ENCODE assay signal across 14 cellular contexts in genomic region chr5:66170196-66170919, GRCh38. TPM values are rescaled to one million over a fixed set of nuclear protein-coding genes. Genes with fewer than 3 reads are reported as not detected.
DNase-seq lines count a peak whose midpoint lies in the region; ATAC-seq and TF ChIP-seq lines count a peak whose summit lies in the region.
"Had no signal": no experiment of that assay in that cellular context is flagged by ENCODE, and none has a peak within 500 bp of the region (broad histone marks: within the 10 kb centered on the region; RNA-seq: fewer than 3 reads in every experiment).

No MANE protein-coding gene starts in this region.

- no peaks in the 10 kb centered on the region for H3K27me3 ChIP-seq in A673 (replicated peaks; ENCODE audit: insufficient read depth, low read depth, low read length, poor library complexity)
- no peaks in the 10 kb centered on the region for H3K27me3 ChIP-seq in CD4-positive, alpha-beta memory T cell (ENCODE audit: insufficient read depth, low read length)
- H3K27me3 ChIP-seq in brain microvascular endothelial cell (replicated peaks) = no peaks in the 10 kb centered on the region
- H3K27me3 ChIP-seq: right atrium auricular region had no signal

- no peaks in the 10 kb centered on the region for H3K4me1 ChIP-seq in A673 (ENCODE audit: insufficient read depth, low read length, poor library complexity, severe bottlenecking)
- peaks cover 20% of the 10 kb centered on the region for H3K4me1 ChIP-seq in CD4-positive, alpha-beta memory T cell (ENCODE audit: insufficient read depth, low read length)

- TSS peak; percentile 48 for BruUV-seq in A673 (replicated peaks; lab: Mats Ljungman, UMichigan)

- intact Hi-C loops in A673 (cut with micrococcal nuclease; ENCODE audit: unreplicated experiment) = loop anchor here (5.0 kb wide), 1 partner anchor 428 kb away; no protein-coding TSS in a partner anchor
- intact Hi-C loops in CD4-positive, alpha-beta memory T cell (cut with micrococcal nuclease) = loop anchor here (2.0 kb wide), 3 partner anchors 136 to 1036 kb away; partner anchors contain the start of gene ERBIN
- intact Hi-C loops in Right ventricle myocardium superior (cut with DNase I) = no loop called here

- H3K36me3 Mint-ChIP-seq in CD4-positive, alpha-beta memory T cell = peaks cover 45 to 52% of the 10 kb centered on the region in 2 donors
- H3K36me3 Mint-ChIP-seq in T-cell = peaks cover 39% of the 10 kb centered on the region
- peaks cover 54% of the 10 kb centered on the region for H3K36me3 Mint-ChIP-seq in effector memory CD8-positive, alpha-beta T cell (ENCODE audit: insufficient read depth)

- no peaks in the 10 kb centered on the region for H3K9me3 ChIP-seq in A673 (ENCODE audit: low read depth, low read length, poor library complexity, severe bottlenecking)
- no peaks in the 10 kb centered on the region for H3K9me3 ChIP-seq in CD4-positive, alpha-beta memory T cell (ENCODE audit: control insufficient read depth in 1 of 2, low read length in 2 of 2)
- H3K9me3 ChIP-seq: right atrium auricular region had no signal

- CTCF ChIA-PET in A673 (lab: Charles Lee) (no interaction called here), T-cell (lab: Charles Lee) (interaction anchor here (0.6 to 2.5 kb wide), 4 partner anchors 16 to 410 kb away, joined by 3 to 10 read pairs (median 4); no protein-coding TSS in a partner anchor)
- CTCF ChIA-PET in CD4-positive, alpha-beta memory T cell (lab: Charles Lee; ENCODE audit: partially characterized antibody) = interaction anchor here (1.3 kb wide), 1 partner anchor 409 kb away, joined by 5 read pairs; no protein-coding TSS in a partner anchor

- no peak for TF ChIP-seq CTCF in A673 (conservative IDR thresholded peaks at IDR 0.05; ENCODE audit: low read depth, low read length)
- no peak for TF ChIP-seq CTCF in brain microvascular endothelial cell (IDR thresholded peaks at IDR 0.05; ENCODE audit: low read depth, low read length, missing control alignments)

- no peaks in the 10 kb centered on the region for H3K27me3 Mint-ChIP-seq in CD4-positive, alpha-beta memory T cell
- H3K27me3 Mint-ChIP-seq in T-cell = no peaks in the 10 kb centered on the region
- H3K27me3 Mint-ChIP-seq in effector memory CD8-positive, alpha-beta T cell = no peaks in the 10 kb centered on the region

- H3K27ac Mint-ChIP-seq in CD4-positive, alpha-beta memory T cell = peak overlapping the region; percentile 87 to 94 (median 91)
- H3K27ac Mint-ChIP-seq in T-cell = peak overlapping the region; percentile 72 to 79
- H3K27ac Mint-ChIP-seq in effector memory CD8-positive, alpha-beta T cell = peak overlapping the region; percentile 6 to 88

- peak overlapping the region in 1 of 8 donors; percentile 38 for H3K4me3 Mint-ChIP-seq in CD4-positive, alpha-beta memory T cell
- no peak overlapping the region for H3K4me3 Mint-ChIP-seq in T-cell
- H3K4me3 Mint-ChIP-seq in effector memory CD8-positive, alpha-beta T cell = no peak overlapping the region

- ATAC-seq in T-cell (replicated peaks in 1 of 4) (no peak), Right ventricle myocardium superior (ENCODE audit: poor library complexity) (no peak)
- no peak for ATAC-seq in effector memory CD8-positive, alpha-beta T cell (replicated peaks)

- H3K9me3 Mint-ChIP-seq in CD4-positive, alpha-beta memory T cell = no peaks in the 10 kb centered on the region
- no peaks in the 10 kb centered on the region for H3K9me3 Mint-ChIP-seq in T-cell
- H3K9me3 Mint-ChIP-seq in effector memory CD8-positive, alpha-beta T cell = no peaks in the 10 kb centered on the region

- H3K4me3 ChIP-seq in A673 (ENCODE audit: low read depth, low read length, poor library complexity, severe bottlenecking) = no peak overlapping the region
- H3K4me3 ChIP-seq in CD4-positive, alpha-beta memory T cell (ENCODE audit: low read length in 2 of 2) = no peak overlapping the region
- no peak overlapping the region for H3K4me3 ChIP-seq in brain microvascular endothelial cell (ENCODE audit: low read depth, low read length)
- H3K4me3 ChIP-seq: GM23248, right atrium auricular region had no signal

- no peak for DNase-seq in A673 (ENCODE audit: low spot score)
- no peak for DNase-seq in CD4-positive, alpha-beta memory T cell
- DNase-seq in T-cell = no peak
- DNase-seq in effector memory CD8-positive, alpha-beta T cell = no peak
- DNase-seq in Right ventricle myocardium superior = no peak
- no peak for DNase-seq in brain microvascular endothelial cell
- no peak for DNase-seq in foreskin melanocyte
- DNase-seq in NCI-H187 treated with DMSO at 0.1 percent for 48 hours (lab: John Stamatoyannopoulos, UW) = no peak
- DNase-seq: C1 segment of cervical spinal cord; GM23248; NCI-H2081 treated with DMSO at 0.1 percent for 48 hours; stimulated activated CD4-positive, alpha-beta T cell treated with anti-CD3 and anti-CD28 coated beads, Interleukin-2, amount 100 ng/mL, for 48 hours had no signal

- peaks cover 21 to 41% (median 24%) of the 10 kb centered on the region in 4 donors for H3K4me1 Mint-ChIP-seq in CD4-positive, alpha-beta memory T cell
- peaks cover 31 to 43% (median 34%) of the 10 kb centered on the region in 3 donors for H3K4me1 Mint-ChIP-seq in T-cell
- peaks cover 5 to 18% of the 10 kb centered on the region in 2 donors for H3K4me1 Mint-ChIP-seq in effector memory CD8-positive, alpha-beta T cell (ENCODE audit: low read depth in 2 of 2)

- POLR2A ChIA-PET in A673 (lab: Charles Lee; ENCODE audit: low non-redundant PET) = no interaction called here
- POLR2A ChIA-PET in CD4-positive, alpha-beta memory T cell (lab: Charles Lee; ENCODE audit: partially characterized antibody) = interaction anchor here (0.5 to 1.6 kb wide), 2 partner anchors 381 to 409 kb away, joined by 3 to 6 read pairs; no protein-coding TSS in a partner anchor
- POLR2A ChIA-PET in T-cell (lab: Charles Lee) = interaction anchor here (0.6 to 1.3 kb wide), 3 partner anchors 409 to 608 kb away, joined by 3 to 5 read pairs (median 5); no protein-coding TSS in a partner anchor

- H3K27ac ChIP-seq in A673 (ENCODE audit: low read depth, low read length, poor library complexity, severe bottlenecking) (no peak overlapping the region), brain microvascular endothelial cell (no peak overlapping the region)
- H3K27ac ChIP-seq in CD4-positive, alpha-beta memory T cell (ENCODE audit: low read depth, low read length) = peak overlapping the region; percentile 15
- H3K27ac ChIP-seq: GM23248, HL-60, right atrium auricular region had no signal

- H3K36me3 ChIP-seq in A673 (ENCODE audit: insufficient read depth, low read length, poor library complexity, severe bottlenecking) (peaks cover 58% of the 10 kb centered on the region), brain microvascular endothelial cell (replicated peaks) (peaks cover 36% of the 10 kb centered on the region)
- H3K36me3 ChIP-seq in CD4-positive, alpha-beta memory T cell (ENCODE audit: insufficient read depth, low read length) = peaks cover 3% of the 10 kb centered on the region

- in situ Hi-C loops in brain microvascular endothelial cell (cut with HindIII; ENCODE audit: low pct_ligation_motif_present, low sequenced_read_pairs) = no loop called here

RNA-seq across cellular contexts. Expression of gene SREK1, which starts 26.3 kb away (rescaled TPM):
- total RNA-seq in A673 (2021) (82.4 and 95.9 TPM in 2 replicates), T-cell (100 to 1,000 TPM in 2 of 5 donors, 10 to 100 TPM in 3; 60.2 to 145 (median 67.1) TPM), Right ventricle myocardium superior (27.0 TPM)
- total RNA-seq in CD4-positive, alpha-beta memory T cell = 10 to 100 TPM; 71.0 to 73.7 TPM
- 10 to 100 TPM; 14.3 to 26.0 TPM for polyA plus RNA-seq in CD4-positive, alpha-beta memory T cell
